In the genomic region with DNA sequence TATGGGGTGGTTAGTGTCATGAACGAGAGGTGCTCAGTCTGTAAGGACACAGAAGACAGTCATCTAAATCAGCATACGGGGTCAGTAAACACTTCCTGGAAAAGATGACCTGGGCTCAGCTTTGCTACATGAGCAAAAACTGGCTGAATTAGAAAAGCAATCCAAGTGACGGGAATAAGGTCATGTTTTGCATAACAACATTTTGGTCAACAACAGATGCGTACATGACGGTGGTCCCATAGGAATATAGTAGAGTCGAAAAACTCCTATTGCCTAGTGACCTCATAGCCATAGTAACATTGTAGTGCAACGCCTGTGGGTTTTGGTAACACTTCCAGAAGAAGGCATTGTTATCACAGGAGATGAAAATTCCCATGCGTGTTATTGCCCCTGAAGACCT, we compare ENCODE assay signal across 16 cellular contexts.
"Had no signal": no experiment of that assay in that cellular context is flagged by ENCODE, and none has a peak within 500 bp of the region (broad histone marks: within the 10 kb centered on the region; RNA-seq: fewer than 3 reads in every experiment).

No MANE protein-coding gene starts in this region.

- H3K27me3 ChIP-seq: hepatocyte, neutrophil, right atrium auricular region, testis, tibial nerve had no signal

- H3K4me3 ChIP-seq: coronary artery, hepatocyte, mucosa of descending colon, right atrium auricular region, smooth muscle cell, testis, tibial nerve had no signal

- H3K36me3 ChIP-seq: neutrophil, right atrium auricular region, tibial nerve had no signal

- H2AFZ ChIP-seq: hepatocyte had no signal

- H3K27ac ChIP-seq: coronary artery, hepatocyte, neutrophil, right atrium auricular region, testis had no signal

- H3K79me2 ChIP-seq: hepatocyte had no signal

- H3K9me3 ChIP-seq: mucosa of descending colon, neutrophil, right atrium auricular region, testis, tibial nerve had no signal

- H3K4me1 ChIP-seq: right atrium auricular region, tibial nerve had no signal

- DNase-seq: central memory CD4-positive, alpha-beta T cell; effector memory CD4-positive, alpha-beta T cell; foreskin melanocyte; head of caudate nucleus; left colon; mucosa of descending colon; naive thymus-derived CD8-positive, alpha-beta T cell; stimulated activated CD4-positive, alpha-beta T cell treated with anti-CD3 and anti-CD28 coated beads, Interleukin-4, amount 100 ng/mL, for 24 hours; testis had no signal

- ATAC-seq: left colon; mucosa of descending colon; naive thymus-derived CD8-positive, alpha-beta T cell; stimulated activated memory B cell treated with anti-CD40 and anti-IgM and Interleukin-4, amounts not matched to agents 10 μg/mL and 1 μg/mL and 100 μg/mL, for 72 hours had no signal

- H3K4me2 ChIP-seq: hepatocyte had no signal
